Comparison of ENCODE assay signal across 2 cellular contexts in genomic region chr10:114255227-114255626, GRCh38.
A peak's percentile ranks its signal among the peaks of the same experiment; 100 is the strongest.
TF ChIP-seq lines count a peak whose summit lies in the region.

No MANE protein-coding gene starts in this region.

TF ChIP-seq in Ishikawa, 13 proteins besides CTCF, POLR2A, EP300 and RAD21 (continued from another document):
- TF ChIP-seq, protein P1, sequence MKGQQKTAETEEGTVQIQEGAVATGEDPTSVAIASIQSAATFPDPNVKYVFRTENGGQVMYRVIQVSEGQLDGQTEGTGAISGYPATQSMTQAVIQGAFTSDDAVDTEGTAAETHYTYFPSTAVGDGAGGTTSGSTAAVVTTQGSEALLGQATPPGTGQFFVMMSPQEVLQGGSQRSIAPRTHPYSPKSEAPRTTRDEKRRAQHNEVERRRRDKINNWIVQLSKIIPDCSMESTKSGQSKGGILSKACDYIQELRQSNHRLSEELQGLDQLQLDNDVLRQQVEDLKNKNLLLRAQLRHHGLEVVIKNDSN (IDR thresholded peaks at IDR 0.05), result peak; percentile 71; the same call in 1 of the 2 replicates

TF ChIP-seq in K562, 482 proteins besides CTCF, POLR2A, EP300 and RAD21:
- TF ChIP-seq, protein P2, sequence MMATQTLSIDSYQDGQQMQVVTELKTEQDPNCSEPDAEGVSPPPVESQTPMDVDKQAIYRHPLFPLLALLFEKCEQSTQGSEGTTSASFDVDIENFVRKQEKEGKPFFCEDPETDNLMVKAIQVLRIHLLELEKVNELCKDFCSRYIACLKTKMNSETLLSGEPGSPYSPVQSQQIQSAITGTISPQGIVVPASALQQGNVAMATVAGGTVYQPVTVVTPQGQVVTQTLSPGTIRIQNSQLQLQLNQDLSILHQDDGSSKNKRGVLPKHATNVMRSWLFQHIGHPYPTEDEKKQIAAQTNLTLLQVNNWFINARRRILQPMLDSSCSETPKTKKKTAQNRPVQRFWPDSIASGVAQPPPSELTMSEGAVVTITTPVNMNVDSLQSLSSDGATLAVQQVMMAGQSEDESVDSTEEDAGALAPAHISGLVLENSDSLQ (IDR thresholded peaks at IDR 0.05), result no peak
- TF ChIP-seq NFYB (IDR thresholded peaks at IDR 0.05; ENCODE audit: extremely low read depth, insufficient read length), result peak; percentile 19
- TF ChIP-seq, protein P3, sequence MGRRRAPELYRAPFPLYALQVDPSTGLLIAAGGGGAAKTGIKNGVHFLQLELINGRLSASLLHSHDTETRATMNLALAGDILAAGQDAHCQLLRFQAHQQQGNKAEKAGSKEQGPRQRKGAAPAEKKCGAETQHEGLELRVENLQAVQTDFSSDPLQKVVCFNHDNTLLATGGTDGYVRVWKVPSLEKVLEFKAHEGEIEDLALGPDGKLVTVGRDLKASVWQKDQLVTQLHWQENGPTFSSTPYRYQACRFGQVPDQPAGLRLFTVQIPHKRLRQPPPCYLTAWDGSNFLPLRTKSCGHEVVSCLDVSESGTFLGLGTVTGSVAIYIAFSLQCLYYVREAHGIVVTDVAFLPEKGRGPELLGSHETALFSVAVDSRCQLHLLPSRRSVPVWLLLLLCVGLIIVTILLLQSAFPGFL (CRISPR knock-in tag; IDR thresholded peaks at IDR 0.05), result no peak
